8 cellular contexts compared by ENCODE assay signal in the genomic region with DNA sequence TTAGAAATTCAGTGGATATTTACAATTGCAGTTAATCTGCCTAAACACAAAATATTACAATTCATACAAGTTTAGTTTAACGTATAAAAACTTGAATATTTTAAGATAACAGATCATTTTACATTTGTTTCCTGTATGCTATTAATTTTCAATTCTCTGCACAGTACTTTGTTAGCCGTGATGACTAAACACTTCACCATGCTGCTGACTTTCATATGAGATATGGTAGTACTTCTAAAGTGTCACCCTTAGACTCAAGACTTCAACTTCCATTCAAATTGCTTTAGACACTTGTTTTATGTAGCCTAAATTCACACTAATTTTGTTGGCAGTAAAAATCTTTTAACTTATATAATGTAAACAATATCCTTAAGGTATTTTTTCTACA.
A peak's percentile ranks its signal among the peaks of the same experiment; 100 is the strongest.
DNase-seq lines count a peak whose midpoint lies in the region; ATAC-seq and TF ChIP-seq lines count a peak whose summit lies in the region.

No MANE protein-coding gene starts in this region.

- H3K4me1 ChIP-seq in right cardiac atrium (ENCODE audit: control insufficient read depth, insufficient read depth, low read length) (no peaks in the 10 kb centered on the region), aorta (ENCODE audit: control insufficient read depth in 1 of 2, insufficient read depth in 2 of 2, low read length in 2 of 2) (no peaks in the 10 kb centered on the region)

- 41% methylated on average over 2 of the region's 2 CpGs for WGBS in right cardiac atrium
- WGBS in aorta, 2 donors = 7 to 10% methylated on average over 2 of the region's 2 CpGs

- H3K27me3 ChIP-seq in right cardiac atrium (ENCODE audit: control insufficient read depth, insufficient read depth) (no peaks in the 10 kb centered on the region), aorta (ENCODE audit: control insufficient read depth in 1 of 2, insufficient read depth in 2 of 2, low read length in 1 of 2) (no peaks in the 10 kb centered on the region)

- DNase-seq in right cardiac atrium (no peak), left cardiac atrium (no peak), NAMALWA (ENCODE audit: low spot score) (peak; percentile 66), epithelial cell of esophagus (ENCODE audit: low read depth) (peak; percentile 11), aorta (no peak), anterior cingulate cortex (lab: John Stamatoyannopoulos, UW) (no peak), NCI-H526 (lab: John Stamatoyannopoulos, UW) (no peak), GM10266 (ENCODE audit: extremely low spot score) (no peak)

- peak overlapping the region; percentile 31 for H3K4me3 ChIP-seq in right cardiac atrium (ENCODE audit: low read length)
- H3K4me3 ChIP-seq in epithelial cell of esophagus (ENCODE audit: low read length) = no peak overlapping the region
- peak overlapping the region; percentile 40 to 58 for H3K4me3 ChIP-seq in aorta (ENCODE audit: low read length in 2 of 2)

- H3K9me3 ChIP-seq in right cardiac atrium (ENCODE audit: control insufficient read depth, low read length) (no peaks in the 10 kb centered on the region), aorta (ENCODE audit: control insufficient read depth, low read length) (no peaks in the 10 kb centered on the region)

- intact Hi-C loops in right cardiac atrium (cut with DNase I) (no loop called here), left cardiac atrium (cut with DNase I) (no loop called here), aorta (cut with DNase I) (no loop called here)

- H3K36me3 ChIP-seq in aorta (ENCODE audit: control insufficient read depth in 1 of 2, insufficient read depth in 2 of 2, low read length in 1 of 2) = no peaks in the 10 kb centered on the region

- no peak for ATAC-seq in right cardiac atrium
- no peak for ATAC-seq in left cardiac atrium
- no peak for ATAC-seq in aorta (ENCODE audit: low FRiP score)

- TF ChIP-seq CTCF in epithelial cell of esophagus (IDR thresholded peaks at IDR 0.05; ENCODE audit: insufficient read depth, low read depth, low read length, missing control alignments) = no peak
- TF ChIP-seq CTCF in GM10266 (IDR thresholded peaks at IDR 0.05; ENCODE audit: control insufficient read depth, insufficient read depth, low read depth, missing control alignments) = no peak

- H3K27ac ChIP-seq in right cardiac atrium (ENCODE audit: low read length) = no peak overlapping the region
- no peak overlapping the region for H3K27ac ChIP-seq in aorta (ENCODE audit: low read depth in 1 of 2, low read length in 2 of 2)

Comparison
In these comparisons a context has a peak if more than half of its experiments do, and no peak if none do; other contexts are left out.
1. DNase-seq: peak in NAMALWA (single experiment) and epithelial cell of esophagus (single experiment); none in right cardiac atrium (0 of 3), left cardiac atrium (single experiment), aorta (0 of 2), anterior cingulate cortex (0 of 58), NCI-H526 (0 of 2) and GM10266 (single experiment).